9 cellular contexts compared by ENCODE assay signal in the genomic region with DNA sequence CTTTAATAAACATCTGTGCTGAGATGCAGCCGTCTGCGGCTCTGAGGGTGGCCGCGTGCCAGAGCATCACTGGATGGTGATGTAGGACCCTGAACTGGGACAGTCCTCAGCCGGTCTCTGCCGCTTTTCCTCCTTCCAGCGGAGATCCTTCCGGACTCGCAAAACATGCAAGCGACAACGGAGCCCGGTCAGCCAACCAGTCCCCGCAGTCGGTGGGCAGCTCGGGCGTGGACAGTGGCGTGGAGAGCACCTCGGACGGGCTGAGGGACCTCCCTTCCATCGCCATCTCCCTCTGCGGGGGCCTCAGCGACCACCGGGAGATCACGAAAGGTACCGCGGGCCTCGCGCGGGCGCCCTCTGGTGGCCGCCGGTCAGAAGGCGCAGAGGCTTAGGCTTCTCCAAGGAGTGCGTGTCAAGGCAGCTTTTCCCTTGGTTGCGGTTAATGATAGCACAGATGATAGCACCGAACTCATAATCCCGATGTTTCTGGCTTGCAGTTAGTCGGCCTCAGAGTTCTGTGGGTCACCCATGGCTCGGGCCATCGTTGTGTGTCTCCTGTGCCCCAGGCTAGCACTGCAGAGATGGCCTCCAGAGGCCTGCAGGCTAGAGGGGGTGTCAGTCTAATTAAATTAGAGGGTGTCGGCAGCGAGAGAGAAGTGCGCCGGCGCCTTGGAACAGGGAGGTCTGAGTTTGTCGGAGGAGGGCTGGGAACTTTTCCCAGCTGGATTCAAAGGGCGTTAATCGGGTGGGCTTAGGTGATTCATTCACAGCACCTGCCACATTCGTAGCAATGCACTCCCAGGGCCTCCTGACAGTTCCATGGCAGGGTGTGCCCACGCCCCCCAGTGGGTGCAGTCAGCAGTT. TPM values are rescaled to one million over a fixed set of nuclear protein-coding genes. Genes with fewer than 3 reads are reported as not detected.
A peak's percentile ranks its signal among the peaks of the same experiment; 100 is the strongest.
DNase-seq lines count a peak whose midpoint lies in the region; ATAC-seq and TF ChIP-seq lines count a peak whose summit lies in the region.
"Had no signal": no experiment of that assay in that cellular context is flagged by ENCODE, and none has a peak within 500 bp of the region (broad histone marks: within the 10 kb centered on the region; RNA-seq: fewer than 3 reads in every experiment).

No MANE protein-coding gene starts in this region.

- H3K36me3 ChIP-seq in effector memory CD4-positive, alpha-beta T cell (ENCODE audit: control insufficient read depth, insufficient read depth, low read length), result peaks cover 93% of the 10 kb centered on the region

- no TSS peak for BruUV-seq in Calu3 (replicated peaks; lab: Mats Ljungman, UMichigan)

- no peak overlapping the region for H3K27ac Mint-ChIP-seq in Calu3 (ENCODE audit: unreplicated experiment)
- H3K27ac Mint-ChIP-seq in activated CD8-positive, alpha-beta T cell treated with anti-CD3 and anti-CD28 coated beads, Interleukin-2, amount 10 ng/mL, durations not matched to agents 7 days and 5 days, result no peak overlapping the region
- H3K27ac Mint-ChIP-seq: IgD-negative memory B cell had no signal

- DNase-seq in Calu3 (peak; percentile 47), KBM-7 (peak; percentile 47), lung microvascular endothelial cell (ENCODE audit: low read depth in 2 of 2) (peak; percentile 43 to 50), NCI-H446 treated with DMSO at 0.1 percent for 48 hours (lab: John Stamatoyannopoulos, UW) (no peak)
- DNase-seq in activated CD8-positive, alpha-beta T cell treated with anti-CD3 and anti-CD28 coated beads, Interleukin-2, amount 10 ng/mL, durations not matched to agents 7 days and 5 days, result peak; percentile 59
- peak; percentile 9 to 28 (median 15) for DNase-seq in effector memory CD4-positive, alpha-beta T cell
- DNase-seq in stimulated activated CD8-positive, alpha-beta memory T cell treated with anti-CD3 and anti-CD28 coated beads, Interleukin-2, amount 100 ng/mL, for 1 hour (ENCODE audit: low read depth in 2 of 2), result peak; percentile 6 to 19

- peak; percentile 92 for TF ChIP-seq CTCF in Calu3 (IDR thresholded peaks at IDR 0.05; ENCODE audit: unreplicated experiment)

- H3K9me3 Mint-ChIP-seq in Calu3 (ENCODE audit: low read depth, unreplicated experiment), result no peaks in the 10 kb centered on the region
- H3K9me3 Mint-ChIP-seq in activated CD8-positive, alpha-beta T cell treated with anti-CD3 and anti-CD28 coated beads, Interleukin-2, amount 10 ng/mL, durations not matched to agents 7 days and 5 days (ENCODE audit: insufficient read depth), result no peaks in the 10 kb centered on the region
- H3K9me3 Mint-ChIP-seq: IgD-negative memory B cell had no signal

- H3K36me3 Mint-ChIP-seq in Calu3 (ENCODE audit: insufficient read depth, unreplicated experiment), result peaks cover 63% of the 10 kb centered on the region
- H3K36me3 Mint-ChIP-seq in activated CD8-positive, alpha-beta T cell treated with anti-CD3 and anti-CD28 coated beads, Interleukin-2, amount 10 ng/mL, durations not matched to agents 7 days and 5 days (ENCODE audit: low read depth), result peaks cover 58% of the 10 kb centered on the region

- H3K27me3 Mint-ChIP-seq in Calu3 (ENCODE audit: unreplicated experiment), result no peaks in the 10 kb centered on the region
- no peaks in the 10 kb centered on the region for H3K27me3 Mint-ChIP-seq in activated CD8-positive, alpha-beta T cell treated with anti-CD3 and anti-CD28 coated beads, Interleukin-2, amount 10 ng/mL, durations not matched to agents 7 days and 5 days (ENCODE audit: low read depth)
- H3K27me3 Mint-ChIP-seq: IgD-negative memory B cell had no signal

- CTCF ChIA-PET in Calu3 (lab: Charles Lee), result interaction anchor here (1.4 to 1.7 kb wide), 2 partner anchors 46 to 97 kb away, joined by 4 to 9 read pairs; no protein-coding TSS in a partner anchor
- CTCF ChIA-PET in activated CD8-positive, alpha-beta T cell treated with anti-CD3 and anti-CD28 coated beads, Interleukin-2, amount 10 ng/mL, durations not matched to agents 7 days and 5 days (lab: Charles Lee), result interaction anchor here (0.7 to 10.5 kb wide), 12 partner anchors 10 to 132 kb away, joined by 3 to 251 read pairs (median 10); a partner anchor contains a TSS

- H3K9me3 ChIP-seq in effector memory CD4-positive, alpha-beta T cell (ENCODE audit: control insufficient read depth, low read length), result no peaks in the 10 kb centered on the region

- H3K4me3 Mint-ChIP-seq in Calu3 (ENCODE audit: low read depth, unreplicated experiment), result no peak overlapping the region
- H3K4me3 Mint-ChIP-seq in activated CD8-positive, alpha-beta T cell treated with anti-CD3 and anti-CD28 coated beads, Interleukin-2, amount 10 ng/mL, durations not matched to agents 7 days and 5 days, result no peak overlapping the region
- H3K4me3 Mint-ChIP-seq: IgD-negative memory B cell had no signal

- intact Hi-C loops in Calu3 (cut with micrococcal nuclease; ENCODE audit: unreplicated experiment), result no loop called here

- peak; percentile 67 for ATAC-seq in activated CD8-positive, alpha-beta T cell treated with anti-CD3 and anti-CD28 coated beads, Interleukin-2, amount 10 ng/mL, durations not matched to agents 7 days and 5 days
- no peak for ATAC-seq in HG02852 (IDR thresholded peaks at IDR 0.05; ENCODE audit: unreplicated experiment)

- H3K4me1 Mint-ChIP-seq in Calu3 (ENCODE audit: low read depth, unreplicated experiment), result no peaks in the 10 kb centered on the region
- H3K4me1 Mint-ChIP-seq in activated CD8-positive, alpha-beta T cell treated with anti-CD3 and anti-CD28 coated beads, Interleukin-2, amount 10 ng/mL, durations not matched to agents 7 days and 5 days (ENCODE audit: low read depth), result no peaks in the 10 kb centered on the region
- H3K4me1 Mint-ChIP-seq: IgD-negative memory B cell had no signal

- in situ Hi-C loops in KBM-7 (cut with MboI; ENCODE audit: low pct_unique_long_range_greater_than_20kb, low sequenced_read_pairs), result loop anchor here (25.0 kb wide), 1 partner anchor 98 kb away; no protein-coding TSS in a partner anchor

- POLR2A ChIA-PET in activated CD8-positive, alpha-beta T cell treated with anti-CD3 and anti-CD28 coated beads, Interleukin-2, amount 10 ng/mL, durations not matched to agents 7 days and 5 days (lab: Charles Lee), result no interaction called here

- no peak overlapping the region for H3K27ac ChIP-seq in effector memory CD4-positive, alpha-beta T cell (ENCODE audit: insufficient read depth, low read length, poor library complexity, severe bottlenecking)

- no peaks in the 10 kb centered on the region for H3K4me1 ChIP-seq in effector memory CD4-positive, alpha-beta T cell (ENCODE audit: control insufficient read depth, insufficient read depth, low read length, poor library complexity, severe bottlenecking)

- no peak overlapping the region for H3K4me3 ChIP-seq in effector memory CD4-positive, alpha-beta T cell (ENCODE audit: insufficient read depth, low read depth, low read length, poor library complexity, severe bottlenecking)

- H3K27me3 ChIP-seq in effector memory CD4-positive, alpha-beta T cell (replicated peaks; ENCODE audit: control insufficient read depth, insufficient read depth, low read length, poor library complexity, severe bottlenecking), result no peaks in the 10 kb centered on the region

RNA-seq across cellular contexts. Expression of a gene that starts 38.5 kb away (rescaled TPM):
- total RNA-seq in Calu3 (2022) (46.2 and 53.5 TPM in 2 replicates), lung microvascular endothelial cell (12.2 and 13.1 TPM in 2 replicates)
- total RNA-seq in activated CD8-positive, alpha-beta T cell treated with anti-CD3 and anti-CD28 coated beads, Interleukin-2, amount 10 ng/mL, durations not matched to agents 7 days and 5 days, result 10 to 100 TPM; 46.8 to 54.7 TPM
